ENCODE assay signal across 1 cellular context in the genomic region with DNA sequence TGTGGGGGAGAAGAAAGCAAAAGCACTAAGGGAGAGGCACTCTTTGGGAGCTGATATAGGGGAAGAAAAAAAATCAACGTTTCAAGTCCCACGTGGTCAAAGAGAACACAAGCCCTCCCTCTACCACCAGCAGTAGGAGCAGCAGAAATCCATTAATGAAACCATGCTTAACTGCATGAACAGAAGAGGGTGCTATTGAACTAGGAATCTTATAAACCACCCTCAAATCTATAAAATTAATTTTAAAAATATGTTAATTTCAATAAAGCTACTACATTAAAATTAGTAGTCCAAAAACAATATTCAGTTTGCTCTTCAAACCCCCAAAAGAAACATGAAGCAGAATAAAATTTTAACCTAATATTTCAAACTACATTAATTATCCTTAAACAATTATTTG.
TF ChIP-seq lines count a peak whose summit lies in the region.

No MANE protein-coding gene starts in this region.

TF ChIP-seq in HEK293, 187 proteins besides CTCF, POLR2A, EP300 and RAD21 (continued from another document):
- TF ChIP-seq, protein P1, sequence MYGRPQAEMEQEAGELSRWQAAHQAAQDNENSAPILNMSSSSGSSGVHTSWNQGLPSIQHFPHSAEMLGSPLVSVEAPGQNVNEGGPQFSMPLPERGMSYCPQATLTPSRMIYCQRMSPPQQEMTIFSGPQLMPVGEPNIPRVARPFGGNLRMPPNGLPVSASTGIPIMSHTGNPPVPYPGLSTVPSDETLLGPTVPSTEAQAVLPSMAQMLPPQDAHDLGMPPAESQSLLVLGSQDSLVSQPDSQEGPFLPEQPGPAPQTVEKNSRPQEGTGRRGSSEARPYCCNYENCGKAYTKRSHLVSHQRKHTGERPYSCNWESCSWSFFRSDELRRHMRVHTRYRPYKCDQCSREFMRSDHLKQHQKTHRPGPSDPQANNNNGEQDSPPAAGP (tag by site-specific recombination; IDR thresholded peaks at IDR 0.05), result no peak
- no peak for TF ChIP-seq ZNF654 (tag by site-specific recombination; IDR thresholded peaks at IDR 0.05; ENCODE audit: low read depth)
